In the genomic region with DNA sequence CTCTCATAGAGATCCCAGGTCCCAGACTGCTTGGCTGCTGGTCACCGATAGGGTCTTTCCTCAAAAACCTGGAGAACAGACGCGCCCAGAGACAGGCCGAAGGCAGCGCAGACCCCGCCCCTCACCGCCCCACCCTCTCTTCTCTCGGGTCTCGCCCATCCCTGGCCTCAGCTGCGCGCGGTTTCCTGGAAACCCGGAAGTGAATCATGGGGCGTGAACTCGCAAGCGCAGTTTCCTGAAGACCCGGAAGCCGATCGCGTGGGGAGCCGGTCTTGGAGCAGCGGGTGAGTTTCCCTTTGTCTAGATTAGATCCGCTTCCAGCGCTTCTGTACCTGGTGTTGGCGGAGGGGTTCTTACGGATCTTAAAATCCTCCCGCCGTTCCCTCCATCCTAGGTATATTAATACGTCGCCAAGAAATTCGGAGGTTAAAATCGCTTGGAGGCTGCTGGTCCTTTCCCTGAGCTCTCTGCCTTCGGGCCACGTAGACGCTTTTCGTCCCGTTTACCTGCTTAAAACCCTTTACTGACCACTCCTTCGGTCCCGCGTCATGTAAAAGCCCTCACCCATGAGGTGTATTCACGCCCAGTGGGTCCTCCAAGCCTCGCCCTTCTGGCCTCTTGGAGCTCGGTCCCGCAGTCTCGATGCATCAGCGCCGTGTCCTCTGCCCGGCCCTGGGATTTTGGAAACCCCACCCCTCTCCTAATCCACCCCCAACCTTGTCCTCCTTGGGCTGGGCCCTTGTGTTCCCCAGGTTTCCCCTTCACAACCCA, we compare ENCODE assay signal across 9 cellular contexts. TPM values are rescaled to one million over a fixed set of nuclear protein-coding genes. Genes with fewer than 3 reads are reported as not detected.
DNase-seq lines count a peak whose midpoint lies in the region; ATAC-seq, FAIRE-seq and TF ChIP-seq lines count a peak whose summit lies in the region.
"Had no signal": no experiment of that assay in that cellular context is flagged by ENCODE, and none has a peak within 500 bp of the region (broad histone marks: within the 10 kb centered on the region; RNA-seq: fewer than 3 reads in every experiment).

A gene (plus strand): TSS at position 230 of the 771 bp plus-strand sequence. CDS start 48,293 bp downstream, outside the sequence.

- H3K9ac ChIP-seq in H1 (replicated peaks in 1 of 4; ENCODE audit: extremely low read depth in 1 of 4, low read depth in 3 of 4, low read length in 3 of 4) = peak within 1 kb of the TSS; percentile 34 to 64 (median 50); a peak in 5 of 7 replicates

- H2BK120ac ChIP-seq in H1 (replicated peaks; ENCODE audit: low read depth, low read length) = no peak within 1 kb of the TSS

- H3K56ac ChIP-seq in H1 (replicated peaks; ENCODE audit: insufficient read length, low read depth, low read length) = no peak within 1 kb of the TSS

- no peak within 1 kb of the TSS for H2BK20ac ChIP-seq in H1 (ENCODE audit: low read length)

- H3K27ac Mint-ChIP-seq in activated CD8-positive, alpha-beta memory T cell treated with anti-CD3 and anti-CD28 coated beads, Interleukin-2, amount 10 ng/mL, durations not matched to agents 7 days and 5 days = peak within 1 kb of the TSS; percentile 76
- H3K27ac Mint-ChIP-seq in mesothelial cell of epicardium = no peak within 1 kb of the TSS

- peaks cover 42% of the 10 kb centered on the region for H3K36me3 Mint-ChIP-seq in activated CD8-positive, alpha-beta memory T cell treated with anti-CD3 and anti-CD28 coated beads, Interleukin-2, amount 10 ng/mL, durations not matched to agents 7 days and 5 days
- peaks cover 13% of the 10 kb centered on the region for H3K36me3 Mint-ChIP-seq in mesothelial cell of epicardium

- ATAC-seq in activated CD8-positive, alpha-beta memory T cell treated with anti-CD3 and anti-CD28 coated beads, Interleukin-2, amount 10 ng/mL, durations not matched to agents 7 days and 5 days = peak; percentile 87

- no peak within 1 kb of the TSS for H2BK15ac ChIP-seq in H1 (ENCODE audit: low read length)

- H3K4me1 ChIP-seq in ACC112 (ENCODE audit: control insufficient read depth, insufficient read depth, low read length, unreplicated experiment) (peaks cover 4% of the 10 kb centered on the region), H1 (replicated peaks in 1 of 4; ENCODE audit: control insufficient read depth in 3 of 4, insufficient read depth in 4 of 4, low read length in 3 of 4) (no peaks in the 10 kb centered on the region)

- H3K27me3 Mint-ChIP-seq in activated CD8-positive, alpha-beta memory T cell treated with anti-CD3 and anti-CD28 coated beads, Interleukin-2, amount 10 ng/mL, durations not matched to agents 7 days and 5 days = no peaks in the 10 kb centered on the region
- H3K27me3 Mint-ChIP-seq in mesothelial cell of epicardium (ENCODE audit: low read depth) = no peaks in the 10 kb centered on the region

- H4K8ac ChIP-seq in H1 (ENCODE audit: extremely low read depth, insufficient read depth, low read length) = peak within 1 kb of the TSS; percentile 66

- CTCF ChIA-PET in activated CD8-positive, alpha-beta memory T cell treated with anti-CD3 and anti-CD28 coated beads, Interleukin-2, amount 10 ng/mL, durations not matched to agents 7 days and 5 days (lab: Charles Lee) = no interaction called here
- CTCF ChIA-PET in H1 (lab: Charles Lee; ENCODE audit: partially characterized antibody) = interaction anchor here (0.8 to 1.8 kb wide), 6 partner anchors 10 to 201 kb away, joined by 3 to 7 read pairs (median 4); a partner anchor contains a TSS
- CTCF ChIA-PET in HEK293T (lab: Yijun Ruan, JAX) = no interaction called here

- H4K91ac ChIP-seq in H1 (replicated peaks; ENCODE audit: insufficient read length, low read length) = no peak within 1 kb of the TSS

- TF ChIP-seq EP300 in H1 (IDR thresholded peaks at IDR 0.05; ENCODE audit: borderline replicate concordance in 1 of 2, low read depth in 2 of 2, low read length in 2 of 2) = no peak

- no peaks in the 10 kb centered on the region for H3K79me1 ChIP-seq in H1 (ENCODE audit: low read depth, low read length)

- FAIRE-seq in H1 (lab: Jason Lieb, UNC) = no peak
- FAIRE-seq: islet of Langerhans had no signal

- H3K14ac ChIP-seq in H1 (ENCODE audit: insufficient read length) = no peak within 1 kb of the TSS

- peak within 1 kb of the TSS; percentile 91 for H3K4me3 ChIP-seq in ACC112 (ENCODE audit: low read depth, low read length)
- H3K4me3 ChIP-seq in MG63 = peak within 1 kb of the TSS; percentile 44
- peak within 1 kb of the TSS; percentile 38 to 85 (median 56); a peak in 7 of 8 replicates for H3K4me3 ChIP-seq in H1 (ENCODE audit: extremely low read depth in 1 of 4, insufficient read depth in 2 of 4, low read depth in 3 of 4, low read length in 4 of 4)

- peak within 1 kb of the TSS; percentile 50 to 58; a peak in 3 of 4 replicates for H3K4me2 ChIP-seq in H1 (ENCODE audit: insufficient read depth in 1 of 2, low read depth in 2 of 2, low read length in 2 of 2)

- H2AK5ac ChIP-seq in H1 (ENCODE audit: low read depth, low read length) = no peak within 1 kb of the TSS

- H3K27me3 ChIP-seq in ACC112 (ENCODE audit: insufficient read depth, low read length) (0 out of 2 replicates have a peak, but pooled peaks cover 3% of the 10 kb centered on the region), MG63 (no peaks in the 10 kb centered on the region), H1 (replicated peaks in 1 of 4; ENCODE audit: control insufficient read depth in 3 of 4, extremely low read depth in 1 of 4, insufficient read depth in 3 of 4, low read length in 3 of 4) (no peaks in the 10 kb centered on the region)

- H3K9me3 ChIP-seq in MG63 (peaks cover 29% of the 10 kb centered on the region), H1 (ENCODE audit: insufficient read depth in 2 of 2, low read depth in 1 of 2, low read length in 1 of 2) (peaks cover 50 to 70% of the 10 kb centered on the region in 2 experiments)

- no peaks in the 10 kb centered on the region for H3K23me2 ChIP-seq in H1 (ENCODE audit: low read depth, low read length)

- 65% methylated on average over 37 of the region's 48 CpGs; no CpG with 5 or more reads in 1 of the 2 experiments for WGBS in H1 (ENCODE audit: extremely low coverage in 1 of 2, insufficient coverage in 1 of 2, insufficient read length in 1 of 2, insufficient replicate concordance in 2 of 2, low coverage in 1 of 2, low lambda C conversion rate in 2 of 2, missing lambda C conversion rate in 1 of 2), 2 experiments

- H3K4ac ChIP-seq in H1 (replicated peaks; ENCODE audit: insufficient read length, low read depth, low read length) = no peak within 1 kb of the TSS

- peak within 1 kb of the TSS; percentile 75 for H2AFZ ChIP-seq in ACC112 (ENCODE audit: low read length, unreplicated experiment)
- no peak within 1 kb of the TSS for H2AFZ ChIP-seq in H1 (ENCODE audit: low read length)

- no peaks in the 10 kb centered on the region for H4K20me1 ChIP-seq in H1 (replicated peaks in 1 of 2; ENCODE audit: control insufficient read depth in 1 of 2, insufficient read depth in 2 of 2, low read length in 2 of 2)

- H3K79me2 ChIP-seq in ACC112 (ENCODE audit: control insufficient read depth, insufficient read depth, low read length, unreplicated experiment) = no peaks in the 10 kb centered on the region
- no peaks in the 10 kb centered on the region for H3K79me2 ChIP-seq in H1 (ENCODE audit: control insufficient read depth in 1 of 2, insufficient read depth in 2 of 2, low read length in 2 of 2)

- H4K5ac ChIP-seq in H1 (ENCODE audit: insufficient read length, low read depth, low read length) = no peak within 1 kb of the TSS

- POLR2A ChIA-PET in H1 (lab: Charles Lee; ENCODE audit: partially characterized antibody) (interaction anchor here (0.8 to 2.6 kb wide), 12 partner anchors 9 to 359 kb away, joined by 3 to 23 read pairs (median 3); a partner anchor contains a TSS), HEK293T (lab: Yijun Ruan, JAX) (no interaction called here)

- H3K36me3 ChIP-seq in ACC112 (ENCODE audit: insufficient read depth, low read length) = peaks cover 26% of the 10 kb centered on the region
- no peaks in the 10 kb centered on the region for H3K36me3 ChIP-seq in MG63
- peaks cover 0 to 15% (median 2%) of the 10 kb centered on the region in 4 experiments; a peak in 3 of 8 replicates for H3K36me3 ChIP-seq in H1 (ENCODE audit: control insufficient read depth in 2 of 4, insufficient read depth in 4 of 4, low read length in 3 of 4)

- H3K18ac ChIP-seq in H1 (ENCODE audit: extremely low read depth, low read length) = no peak within 1 kb of the TSS

- H3K9me3 Mint-ChIP-seq in activated CD8-positive, alpha-beta memory T cell treated with anti-CD3 and anti-CD28 coated beads, Interleukin-2, amount 10 ng/mL, durations not matched to agents 7 days and 5 days (ENCODE audit: low read depth) = peaks cover 46% of the 10 kb centered on the region
- H3K9me3 Mint-ChIP-seq in mesothelial cell of epicardium = peaks cover 72% of the 10 kb centered on the region

- peak within 1 kb of the TSS; percentile 45 for H3K27ac ChIP-seq in ACC112 (ENCODE audit: low read depth, low read length)
- no peak within 1 kb of the TSS for H3K27ac ChIP-seq in H1 (ENCODE audit: low read depth, low read length)

- peak within 1 kb of the TSS; percentile 74 for H3K4me3 Mint-ChIP-seq in activated CD8-positive, alpha-beta memory T cell treated with anti-CD3 and anti-CD28 coated beads, Interleukin-2, amount 10 ng/mL, durations not matched to agents 7 days and 5 days
- H3K4me3 Mint-ChIP-seq in mesothelial cell of epicardium = no peak within 1 kb of the TSS

- TF ChIP-seq POLR2A in H1 (IDR thresholded peaks at IDR 0.05; ENCODE audit: control extremely low read depth in 1 of 2, low read depth in 2 of 2, low read length in 2 of 2) = no peak

- TF ChIP-seq CTCF in H1 (IDR thresholded peaks at IDR 0.05; ENCODE audit: control extremely low read depth in 1 of 3, insufficient read depth in 1 of 3, low read depth in 1 of 3, low read length in 3 of 3) (no peak), mesothelial cell of epicardium (IDR thresholded peaks at IDR 0.05; ENCODE audit: unreplicated experiment) (no peak)

- peaks cover 15% of the 10 kb centered on the region for H3K4me1 Mint-ChIP-seq in activated CD8-positive, alpha-beta memory T cell treated with anti-CD3 and anti-CD28 coated beads, Interleukin-2, amount 10 ng/mL, durations not matched to agents 7 days and 5 days
- H3K4me1 Mint-ChIP-seq in mesothelial cell of epicardium = no peaks in the 10 kb centered on the region

- no peak within 1 kb of the TSS for H3K23ac ChIP-seq in H1 (ENCODE audit: insufficient read length)

- H2BK12ac ChIP-seq in H1 (ENCODE audit: low read depth, low read length) = no peak within 1 kb of the TSS; the same call in 1 of the 2 replicates

- no peak for TF ChIP-seq RAD21 in H1 (IDR thresholded peaks at IDR 0.05 in 1 of 2, conservative IDR thresholded peaks at IDR 0.05 in 1 of 2; ENCODE audit: low read depth in 2 of 2, low read length in 2 of 2)

- DNase-seq in MG63 (peak; percentile 84), H1 (ENCODE audit: low read depth in 1 of 2, low spot score in 2 of 2) (peak in 1 of 2 experiments; percentile 75), midbrain (lab: John Stamatoyannopoulos, UW) (peak; percentile 75), mesothelial cell of epicardium (ENCODE audit: low spot score in 2 of 2, unreplicated experiment in 2 of 2) (no peak), HEK293T (ENCODE audit: extremely low spot score) (no peak)
- peak; percentile 84 for DNase-seq in activated CD8-positive, alpha-beta memory T cell treated with anti-CD3 and anti-CD28 coated beads, Interleukin-2, amount 10 ng/mL, durations not matched to agents 7 days and 5 days
- DNase-seq in stimulated activated CD8-positive, alpha-beta memory T cell treated with anti-CD3 and anti-CD28 coated beads, Interleukin-15, amount 100 ng/mL, for 4 hours (ENCODE audit: low read depth in 2 of 2) = peak; percentile 53 to 57

- no peak within 1 kb of the TSS for H2BK5ac ChIP-seq in H1 (ENCODE audit: low read depth, low read length)

RNA-seq across cellular contexts. Expression of the gene that starts here (rescaled TPM):
- 0.07 TPM in 1 of 2 replicates, not detected in the other for total RNA-seq in MG63 (2014; rRNA removed; shearing (Covaris generic); ENCODE audit: low replicate concordance)
- total RNA-seq in activated CD8-positive, alpha-beta memory T cell treated with anti-CD3 and anti-CD28 coated beads, Interleukin-2, amount 10 ng/mL, durations not matched to agents 7 days and 5 days = 1 to 10 TPM; 1.8 to 1.9 TPM
- total RNA-seq in H1 (2021; fragmentation: NEBNext Ultra II Directional; extraction: Animal tissue kit (Norgen Biotek cat#: 25700)) = 4.2 TPM in 2 replicates
- 0.91 and 1.6 TPM in 2 replicates for polyA plus RNA-seq in H1 (2011; rRNA removed)
- polyA plus RNA-seq in H1 (2011; cell fraction: cytosol; rRNA removed) = 1.7 TPM
- 0.96 TPM for polyA plus RNA-seq in H1 (2011; cell fraction: nucleus; rRNA removed)
- polyA plus RNA-seq in H1 (2012, experiment 1 of 2) = 2.0 to 4.4 TPM (median 3.0 TPM) in 4 replicates
- 1.8 TPM for polyA plus RNA-seq in H1 (2012, experiment 2 of 2)
- polyA plus RNA-seq in H1 (2013, experiment 1 of 2) = 4.6 TPM
- polyA plus RNA-seq in H1 (2013, experiment 2 of 2) = 4.0 TPM
- polyA minus RNA-seq in H1 (2011; rRNA and poly(A)+ RNA removed) = 8.1 and 14.7 TPM in 2 replicates
- polyA minus RNA-seq in H1 (2011; cell fraction: cytosol; rRNA and poly(A)+ RNA removed) = 4.0 TPM
- 5.8 TPM for polyA minus RNA-seq in H1 (2011; cell fraction: nucleus; rRNA and poly(A)+ RNA removed)
- 0.34 to 0.69 TPM (median 0.56 TPM) in 3 replicates for total RNA-seq in mesothelial cell of epicardium

Comparison
In these comparisons a context has a peak if more than half of its experiments do, and no peak if none do; other contexts are left out.
1. Peak in DNase-seq and H3K4me3 ChIP-seq in MG63; RNA of the gene not detected or under 1 TPM.
2. DNase-seq: peak in activated CD8-positive, alpha-beta memory T cell treated with anti-CD3 and anti-CD28 coated beads, Interleukin-2, amount 10 ng/mL, durations not matched to agents 7 days and 5 days (single experiment), midbrain (single experiment) and stimulated activated CD8-positive, alpha-beta memory T cell treated with anti-CD3 and anti-CD28 coated beads, Interleukin-15, amount 100 ng/mL, for 4 hours (2 of 2); none in mesothelial cell of epicardium (0 of 2) and HEK293T (single experiment).
3. Peak in every context shown above with its lines, with median percentiles within 50 percentile points of each other: H3K4me3 ChIP-seq.